ENCODE assay signal across 8 cellular contexts in genomic region chr15:42273099-42273899, GRCh38. TPM values are rescaled to one million over a fixed set of nuclear protein-coding genes. Genes with fewer than 3 reads are reported as not detected.
DNase-seq lines count a peak whose midpoint lies in the region; ATAC-seq and TF ChIP-seq lines count a peak whose summit lies in the region.

TSS of gene GANC (plus strand) at chr15:42273201. CDS start at chr15:42274482, 1,281 bp downstream.
TSS of gene TMEM87A (minus strand) at chr15:42273433. CDS start at chr15:42273398, 35 bp downstream.

- ATAC-seq in GM21576 (IDR thresholded peaks at IDR 0.05; ENCODE audit: unreplicated experiment), result peak; percentile 87
- peak; percentile 82 for ATAC-seq in PC-3
- peak; percentile 87 for ATAC-seq in mucosa of descending colon

- no peaks in the 10 kb centered on the region for H3K9me2 ChIP-seq in PC-3 (replicated peaks; ENCODE audit: low read length)

- CTCF ChIA-PET in PC-3 (lab: Charles Lee), result no interaction called here

- H4K20me1 ChIP-seq in PC-3 (ENCODE audit: low read length), result peaks cover 34% of the 10 kb centered on the region

- BruUV-seq in PC-3 (replicated peaks; lab: Mats Ljungman, UMichigan), result no TSS peak

- H3K4me1 ChIP-seq in PC-3 (ENCODE audit: insufficient read depth, low read length) (peaks cover 41% of the 10 kb centered on the region), mucosa of descending colon (ENCODE audit: low read depth) (peaks cover 40% of the 10 kb centered on the region)

- no peaks in the 10 kb centered on the region for H3F3A ChIP-seq in PC-3 (ENCODE audit: low read length, unreplicated experiment)

- TF ChIP-seq RAD21 in Ishikawa (IDR thresholded peaks at IDR 0.05; ENCODE audit: low read depth), result no peak

- TF ChIP-seq EP300 in Ishikawa (IDR thresholded peaks at IDR 0.05; ENCODE audit: borderline replicate concordance), result peak; percentile 30; the same call in 1 of the 2 replicates

- POLR2A ChIA-PET in PC-3 (lab: Charles Lee; ENCODE audit: unreplicated experiment), result interaction anchor here (0.6 to 1.0 kb wide), 3 partner anchors 28 to 882 kb away, joined by 3 read pairs; partner anchors contain the start of gene VPS39

- H3K36me3 ChIP-seq in PC-3 (ENCODE audit: low read depth, low read length) (peaks cover 7% of the 10 kb centered on the region; the same call in 1 of the 2 replicates), mucosa of descending colon (ENCODE audit: low read depth) (no peaks in the 10 kb centered on the region)

- H3K27ac ChIP-seq in PC-3 (ENCODE audit: low read length) (peak within 1 kb of the TSS; percentile 94), epithelial cell of prostate (peak within 1 kb of the TSS; percentile 99)

- H3K9me3 ChIP-seq in PC-3 (ENCODE audit: low read length) (no peaks in the 10 kb centered on the region), mucosa of descending colon (no peaks in the 10 kb centered on the region)

- no peaks in the 10 kb centered on the region for H3K27me3 ChIP-seq in PC-3 (ENCODE audit: low read length)

- peak within 1 kb of the TSS; percentile 77 for H3K4me3 ChIP-seq in PC-3 (ENCODE audit: low read length)
- peak within 1 kb of the TSS; percentile 62 for H3K4me3 ChIP-seq in mucosa of descending colon

- DNase-seq in DMS114 treated with DMSO at 0.1 percent for 48 hours (lab: John Stamatoyannopoulos, UW; ENCODE audit: unreplicated experiment), result peak; percentile 96
- DNase-seq in PC-3, result peak; percentile 99
- DNase-seq in activated T-cell treated with anti-CD3 and anti-CD28 coated beads for 48 hours (ENCODE audit: low read depth), result peak; percentile 92
- peak; percentile 93 for DNase-seq in epithelial cell of prostate (ENCODE audit: low read depth, low spot score)
- DNase-seq in mucosa of descending colon, result peak; percentile 96 to 98 (median 97)
- peak; percentile 91 for DNase-seq in stimulated activated CD8-positive, alpha-beta memory T cell treated with anti-CD3 and anti-CD28 coated beads, Interleukin-4, amount 100 ng/mL, for 24 hours (ENCODE audit: low read depth)

- peak within 1 kb of the TSS; percentile 96 for H3K4me2 ChIP-seq in PC-3 (ENCODE audit: low read length)

- no peak for TF ChIP-seq CTCF in PC-3 (conservative IDR thresholded peaks at IDR 0.05; ENCODE audit: low read depth, low read length)
- TF ChIP-seq CTCF in mucosa of descending colon (IDR thresholded peaks at IDR 0.05), result no peak

- peaks cover 64% of the 10 kb centered on the region for H3K79me2 ChIP-seq in PC-3 (ENCODE audit: low read length)

- peak within 1 kb of the TSS; percentile 86 for H2AFZ ChIP-seq in PC-3 (ENCODE audit: low read length)

- peak within 1 kb of the TSS; percentile 88 for H3K9ac ChIP-seq in PC-3 (ENCODE audit: low read length)

- intact Hi-C loops in PC-3 (cut with micrococcal nuclease) (loop anchor here (2.0 to 5.0 kb wide), 4 partner anchors 49 to 114 kb away; partner anchors contain the start of gene VPS39), mucosa of descending colon (cut with DNase I, micrococcal nuclease) (no loop called here)

TF ChIP-seq in Ishikawa, 13 proteins besides CTCF, POLR2A, EP300 and RAD21:
- 0 out of 2 replicates have a peak, but pooled peaks have one; percentile 35 for TF ChIP-seq EGR1 (IDR thresholded peaks at IDR 0.05)
- TF ChIP-seq REST (IDR thresholded peaks at IDR 0.05; ENCODE audit: low read depth), result no peak
- TF ChIP-seq YY1 (IDR thresholded peaks at IDR 0.05; ENCODE audit: low read depth), result peak; percentile 93
- peak; percentile 81 for TF ChIP-seq MAX (IDR thresholded peaks at IDR 0.05)
- TF ChIP-seq NFIC (IDR thresholded peaks at IDR 0.05), result 0 out of 2 replicates have a peak, but pooled peaks have one; percentile 3
- no peak for TF ChIP-seq FOXM1 (IDR thresholded peaks at IDR 0.05; ENCODE audit: borderline replicate concordance, low read depth)
- TF ChIP-seq CREB1 (IDR thresholded peaks at IDR 0.05; ENCODE audit: low read depth), result 0 out of 2 replicates have a peak, but pooled peaks have one; percentile 17
- TF ChIP-seq USF1 (IDR thresholded peaks at IDR 0.05), result 0 out of 2 replicates have a peak, but pooled peaks have one; percentile 29
- TF ChIP-seq TAF1 (IDR thresholded peaks at IDR 0.05; ENCODE audit: low read depth), result peak; percentile 91
- TF ChIP-seq TEAD4 (IDR thresholded peaks at IDR 0.05), result no peak; the same call in 1 of the 2 replicates
- no peak for TF ChIP-seq CEBPB (IDR thresholded peaks at IDR 0.05)
- peak; percentile 79 for TF ChIP-seq TCF12 (IDR thresholded peaks at IDR 0.05; ENCODE audit: low read depth)
- peak; percentile 14; the same call in 1 of the 2 replicates for TF ChIP-seq ZBTB7A (IDR thresholded peaks at IDR 0.05; ENCODE audit: low read depth)

RNA-seq across cellular contexts. Expression of gene GANC, which starts in this region (rescaled TPM):
- 8.2 and 12.4 TPM in 2 replicates for total RNA-seq in PC-3 (2014; rRNA removed)
- total RNA-seq in mucosa of descending colon, result 10 to 100 TPM; 41.9 to 51.6 (median 51.3) TPM

RNA-seq across cellular contexts. Expression of gene TMEM87A, which starts in this region (rescaled TPM):
- total RNA-seq in PC-3 (2014; rRNA removed), result 55.8 and 56.3 TPM in 2 replicates
- 10 to 100 TPM; 64.2 to 96.7 (median 93.6) TPM for total RNA-seq in mucosa of descending colon

Comparison
In these comparisons a context has a peak if more than half of its experiments do, and no peak if none do; other contexts are left out.
1. Peak in every context shown above with its lines: DNase-seq, ATAC-seq, H3K4me3 ChIP-seq and H3K27ac ChIP-seq.